1 cellular context compared by ENCODE assay signal in genomic region chr11:12285811-12286222, GRCh38.
TF ChIP-seq lines count a peak whose summit lies in the region.

No MANE protein-coding gene starts in this region.

TF ChIP-seq in IMR-90, 13 proteins besides CTCF, POLR2A, EP300 and RAD21:
- TF ChIP-seq USF2 (IDR thresholded peaks at IDR 0.05; ENCODE audit: low read depth, low read length): no peak
- no peak for TF ChIP-seq CHD1 (IDR thresholded peaks at IDR 0.05; ENCODE audit: low read depth, low read length)
- TF ChIP-seq RCOR1 (IDR thresholded peaks at IDR 0.05; ENCODE audit: insufficient replicate concordance, low read length): no peak
- no peak for TF ChIP-seq RFX5 (IDR thresholded peaks at IDR 0.05; ENCODE audit: low read depth, low read length)
- no peak for TF ChIP-seq BHLHE40 (IDR thresholded peaks at IDR 0.05; ENCODE audit: low read depth, low read length)
- no peak for TF ChIP-seq MXI1 (IDR thresholded peaks at IDR 0.05; ENCODE audit: borderline replicate concordance, low read depth, low read length)
- no peak for TF ChIP-seq FOS (IDR thresholded peaks at IDR 0.05; ENCODE audit: low read depth, low read length)
- no peak for TF ChIP-seq MAZ (IDR thresholded peaks at IDR 0.05; ENCODE audit: borderline replicate concordance, low read depth, low read length)
- no peak for TF ChIP-seq MAFK (IDR thresholded peaks at IDR 0.05; ENCODE audit: low read depth, low read length)
